In the genomic region with DNA sequence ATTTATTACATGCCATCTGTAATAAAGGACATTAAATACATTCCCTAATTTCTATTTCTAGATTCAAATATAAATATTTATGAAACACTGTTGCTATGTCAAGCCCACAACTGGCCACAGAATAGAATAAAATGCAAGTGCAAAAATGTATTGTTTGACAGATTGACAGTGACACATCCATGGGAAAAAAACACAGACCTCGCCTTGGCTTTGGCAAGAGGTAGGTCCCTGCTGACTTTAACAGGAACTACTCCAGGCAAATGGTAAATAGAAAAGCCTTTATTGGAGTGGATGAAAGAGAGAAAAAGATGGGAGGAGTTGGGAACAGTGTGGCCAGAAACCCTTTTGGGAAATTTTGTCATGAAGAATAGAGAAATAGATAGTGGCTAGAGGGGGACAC, we compare ENCODE assay signal across 16 cellular contexts.
"Had no signal": no experiment of that assay in that cellular context is flagged by ENCODE, and none has a peak within 500 bp of the region (broad histone marks: within the 10 kb centered on the region; RNA-seq: fewer than 3 reads in every experiment).

No MANE protein-coding gene starts in this region.

- H3K4me1 Mint-ChIP-seq: nephron progenitor cell; stimulated activated memory B cell treated with anti-CD40 and anti-IgM and Interleukin-4, amounts not matched to agents 10 μg/mL and 1 μg/mL and 100 μg/mL, for 72 hours had no signal

- H3K4me3 ChIP-seq: heart right ventricle, psoas muscle, right lobe of liver, thoracic aorta, transverse colon had no signal

- ATAC-seq: effector memory CD8-positive, alpha-beta T cell; heart right ventricle; left lobe of liver; naive thymus-derived CD4-positive, alpha-beta T cell; psoas muscle; right lobe of liver; stimulated activated memory B cell treated with anti-CD40 and anti-IgM and Interleukin-4, amounts not matched to agents 10 μg/mL and 1 μg/mL and 100 μg/mL, for 72 hours had no signal

- H3K27ac Mint-ChIP-seq: effector memory CD8-positive, alpha-beta T cell; naive thymus-derived CD4-positive, alpha-beta T cell; nephron progenitor cell; stimulated activated memory B cell treated with anti-CD40 and anti-IgM and Interleukin-4, amounts not matched to agents 10 μg/mL and 1 μg/mL and 100 μg/mL, for 72 hours; stimulated activated naive CD8-positive, alpha-beta T cell treated with anti-CD3 and anti-CD28 coated beads, Interleukin-15, Interleukin-2, amounts not matched to agents 100 ng/mL and 50 ng/mL, for 24 hours had no signal

- H3K27me3 ChIP-seq: heart right ventricle, right lobe of liver, transverse colon had no signal

- H3K27ac ChIP-seq: heart right ventricle, psoas muscle, right lobe of liver, thoracic aorta, transverse colon had no signal

- H3K4me1 ChIP-seq: heart right ventricle, psoas muscle, right lobe of liver, transverse colon had no signal

- H3K36me3 ChIP-seq: heart right ventricle, right lobe of liver, thoracic aorta, transverse colon had no signal

- DNase-seq: effector memory CD8-positive, alpha-beta T cell; heart right ventricle; hypothalamus; islet precursor cell; mammary epithelial cell; naive thymus-derived CD4-positive, alpha-beta T cell; nephron progenitor cell; psoas muscle; retina; right lobe of liver; stimulated activated CD4-positive, alpha-beta T cell treated with anti-CD3 and anti-CD28 coated beads, Interleukin-4, amount 100 ng/mL, for 1 hour; transverse colon had no signal

- H3K9me3 ChIP-seq: psoas muscle, right lobe of liver, thoracic aorta, transverse colon had no signal

- H3K4me3 Mint-ChIP-seq: effector memory CD8-positive, alpha-beta T cell; naive thymus-derived CD4-positive, alpha-beta T cell; nephron progenitor cell; stimulated activated memory B cell treated with anti-CD40 and anti-IgM and Interleukin-4, amounts not matched to agents 10 μg/mL and 1 μg/mL and 100 μg/mL, for 72 hours; stimulated activated naive CD8-positive, alpha-beta T cell treated with anti-CD3 and anti-CD28 coated beads, Interleukin-15, Interleukin-2, amounts not matched to agents 100 ng/mL and 50 ng/mL, for 24 hours had no signal
